ENCODE assay signal across 7 cellular contexts in the genomic region with DNA sequence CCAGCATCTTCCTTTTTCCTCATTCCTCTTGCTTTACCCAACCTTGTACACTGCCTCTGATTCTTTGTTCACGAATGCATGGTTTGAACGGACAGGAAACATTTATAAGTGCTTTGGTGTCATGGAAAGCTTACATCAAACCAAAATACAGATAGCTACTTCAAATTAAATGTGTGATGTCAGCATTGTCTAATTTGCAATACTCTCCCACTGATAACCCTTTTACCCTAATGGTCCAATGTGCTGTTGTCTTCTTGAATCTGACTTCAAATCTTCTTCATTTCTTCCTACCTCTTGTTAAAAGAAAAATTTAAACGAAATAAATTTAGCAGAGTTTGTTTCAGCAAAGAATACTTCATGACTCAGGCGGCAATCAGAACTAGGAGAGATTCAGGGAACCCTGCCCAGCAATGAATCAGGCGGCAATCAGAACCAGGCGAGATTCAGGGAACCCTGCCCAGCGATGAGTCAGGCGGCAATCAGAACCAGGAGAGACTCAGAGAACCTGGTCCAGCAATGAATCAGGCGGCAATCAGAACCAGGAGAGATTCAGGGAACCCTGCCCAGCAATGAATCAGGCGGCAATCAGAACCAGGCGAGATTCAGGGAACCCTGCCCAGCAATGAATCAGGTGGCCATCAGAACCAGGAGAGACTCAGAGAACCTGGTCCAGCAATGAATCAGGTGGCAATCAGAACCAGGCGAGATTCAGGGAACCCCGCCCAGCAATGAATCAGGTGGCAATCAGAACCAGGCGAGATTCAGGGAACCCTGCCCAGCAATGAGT.
DNase-seq lines count a peak whose midpoint lies in the region; TF ChIP-seq lines count a peak whose summit lies in the region.
"Not testable (repeated sequence)": the region's sequence is repeated elsewhere in the genome, so short reads cannot be mapped to it uniquely, and the experiment has no call there.

No MANE protein-coding gene starts in this region.

- TF ChIP-seq CTCF in HFFc6 (IDR thresholded peaks at IDR 0.05); astrocyte of the spinal cord (IDR thresholded peaks at IDR 0.05; ENCODE audit: low read depth, low read length); fibroblast of lung (conservative IDR thresholded peaks at IDR 0.05 in 1 of 2, IDR thresholded peaks at IDR 0.05 in 1 of 2; ENCODE audit: low read depth in 1 of 2, low read length in 2 of 2); lower leg skin (IDR thresholded peaks at IDR 0.05): not testable (repeated sequence)

- H3K27ac Mint-ChIP-seq in HFFc6: peak overlapping the region; percentile 24; the same call in 1 of the 2 replicates

- intact Hi-C loops in lower leg skin (cut with DNase I; ENCODE audit: low total_unique reads): not testable (repeated sequence)

- H3K4me3 Mint-ChIP-seq in HFFc6: not testable (repeated sequence)

- H3K4me2 ChIP-seq in fibroblast of lung (ENCODE audit: extremely low read depth, insufficient read depth, low read length) (peak overlapping the region; percentile 32), skeletal muscle satellite cell (ENCODE audit: low read length) (peak overlapping the region; percentile 72)

- not testable (repeated sequence) for H3K27me3 ChIP-seq in fibroblast of lung (ENCODE audit: control insufficient read depth, insufficient read depth, low read length); skeletal muscle satellite cell (ENCODE audit: control insufficient read depth, insufficient read depth, low read length)

- not testable (repeated sequence) for H3K9ac ChIP-seq in fibroblast of lung (ENCODE audit: insufficient read depth, low read length); skeletal muscle satellite cell (ENCODE audit: low read depth, low read length)

- H3K27me3 Mint-ChIP-seq in HFFc6 (ENCODE audit: insufficient read depth): not testable (repeated sequence)

- H3K79me2 ChIP-seq in fibroblast of lung (ENCODE audit: control insufficient read depth, insufficient read depth, low read length): not testable (repeated sequence)

- TF ChIP-seq POLR2A in lower leg skin (IDR thresholded peaks at IDR 0.05): not testable (repeated sequence)

- H3K27ac ChIP-seq in fibroblast of lung (ENCODE audit: insufficient read depth, low read length): peak overlapping the region; percentile 33

- not testable (repeated sequence) for H3K36me3 Mint-ChIP-seq in HFFc6 (ENCODE audit: low read depth)

- DNase-seq in Ammon's horn (ENCODE audit: low spot score): peak; percentile 58
- not testable (repeated sequence) for DNase-seq in HFFc6
- DNase-seq in T1000 (lab: John Stamatoyannopoulos, UW): peak; percentile 83
- DNase-seq in astrocyte of the spinal cord (ENCODE audit: low read depth, low spot score): peak; percentile 83
- peak; percentile 82 to 92 for DNase-seq in fibroblast of lung (ENCODE audit: low read depth in 2 of 2)
- DNase-seq in lower leg skin (ENCODE audit: low spot score in 2 of 2): peak; percentile 61 to 91

- peaks cover 46% of the 10 kb centered on the region for H3K9me3 Mint-ChIP-seq in HFFc6

- H4K20me1 ChIP-seq in fibroblast of lung (ENCODE audit: control insufficient read depth, extremely low read depth, insufficient read depth, low read length): not testable (repeated sequence)

- H3K4me1 Mint-ChIP-seq in HFFc6 (ENCODE audit: low read depth): not testable (repeated sequence)

- not testable (repeated sequence) for H3K36me3 ChIP-seq in fibroblast of lung (ENCODE audit: control insufficient read depth, insufficient read depth, low read length); skeletal muscle satellite cell (ENCODE audit: insufficient read depth, low read length)

- H3K9me3 ChIP-seq in fibroblast of lung (ENCODE audit: control insufficient read depth, insufficient read depth, low read depth, low read length); skeletal muscle satellite cell (replicated peaks; ENCODE audit: low read length): not testable (repeated sequence)

- H3K4me1 ChIP-seq in fibroblast of lung (ENCODE audit: control insufficient read depth, extremely low read depth, insufficient read depth, low read length); skeletal muscle satellite cell (ENCODE audit: control insufficient read depth, insufficient read depth, low read length): not testable (repeated sequence)

- peak overlapping the region; percentile 29 for H2AFZ ChIP-seq in fibroblast of lung (ENCODE audit: low read length)

- in situ Hi-C loops in astrocyte of the spinal cord (cut with HindIII; ENCODE audit: low sequenced_read_pairs): not testable (repeated sequence)

- H3K4me3 ChIP-seq in astrocyte of the spinal cord (ENCODE audit: low read depth, low read length); fibroblast of lung (replicated peaks in 1 of 4; ENCODE audit: control extremely low read depth in 1 of 4, insufficient read depth in 1 of 4, low read depth in 3 of 4, low read length in 4 of 4); lower leg skin (ENCODE audit: low read depth, poor library complexity, severe bottlenecking); skeletal muscle satellite cell (ENCODE audit: low read length): not testable (repeated sequence)

- 60 to 67% methylated on average over 14 of the region's 14 CpGs for WGBS in lower leg skin, 2 donors
